20 cellular contexts compared by ENCODE assay signal in the genomic region with DNA sequence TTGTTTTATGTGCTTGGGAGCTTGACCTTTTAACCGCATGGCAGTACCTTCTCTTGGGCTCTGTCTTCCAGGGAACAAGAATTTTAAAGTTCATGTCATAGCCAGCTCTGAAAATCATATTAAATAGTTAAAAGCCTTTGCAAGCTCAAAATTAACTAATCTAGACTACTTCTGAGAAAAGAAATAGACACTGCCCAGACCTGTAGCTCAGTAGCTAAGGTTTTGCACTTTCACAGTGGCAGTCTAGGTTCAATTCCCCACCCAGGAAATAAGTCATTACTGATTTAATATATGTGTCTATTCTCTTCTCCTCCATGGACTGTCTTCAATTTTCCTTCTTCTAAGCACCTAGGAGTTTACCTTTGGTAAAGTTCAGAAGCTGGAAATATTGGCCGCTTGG. TPM values are rescaled to one million over a fixed set of nuclear protein-coding genes. Genes with fewer than 3 reads are reported as not detected.
A peak's percentile ranks its signal among the peaks of the same experiment; 100 is the strongest.
DNase-seq lines count a peak whose midpoint lies in the region; ATAC-seq, FAIRE-seq and TF ChIP-seq lines count a peak whose summit lies in the region.
"Had no signal": no experiment of that assay in that cellular context is flagged by ENCODE, and none has a peak within 500 bp of the region (broad histone marks: within the 10 kb centered on the region; RNA-seq: fewer than 3 reads in every experiment).

No MANE protein-coding gene starts in this region.

- H3K9me3 Mint-ChIP-seq in activated CD4-positive, alpha-beta T cell treated with anti-CD3 and anti-CD28 coated beads, Interleukin-2, amount 10 ng/mL, durations not matched to agents 24 days and 14 days = no peaks in the 10 kb centered on the region
- H3K9me3 Mint-ChIP-seq: CD4-positive, alpha-beta memory T cell had no signal

- no peaks in the 10 kb centered on the region for H3K79me2 ChIP-seq in H1 (ENCODE audit: control insufficient read depth in 1 of 2, insufficient read depth in 2 of 2, low read length in 2 of 2)

- no peak overlapping the region for H2BK12ac ChIP-seq in H1 (ENCODE audit: low read depth, low read length)

- peak; percentile 33 for DNase-seq in activated CD4-positive, alpha-beta T cell treated with anti-CD3 and anti-CD28 coated beads, Interleukin-2, amount 10 ng/mL, durations not matched to agents 24 days and 14 days
- DNase-seq in activated CD4-positive, alpha-beta T cell treated with anti-CD3 and anti-CD28 coated beads for 4 hours = no peak
- DNase-seq in NCI-H460 (ENCODE audit: extremely low read depth, low read depth) (peak; percentile 0), H1 (ENCODE audit: low read depth in 1 of 2, low spot score in 2 of 2) (no peak), vagina (ENCODE audit: extremely low spot score in 2 of 2) (no peak), psoas muscle (no peak)
- no peak for DNase-seq in activated CD8-positive, alpha-beta memory T cell treated with anti-CD3 and anti-CD28 coated beads, Interleukin-2, amount 50 U/mL, for 4 hours
- DNase-seq: CD4-positive, alpha-beta memory T cell; DMS79 treated with DMSO at 0.1 percent for 48 hours; H7; NCI-H1092; NCI-H146; NCI-H2081; NCI-H510A treated with DMSO at 0.1 percent for 48 hours; NCI-H82 had no signal

- H3K4me1 Mint-ChIP-seq in activated CD4-positive, alpha-beta T cell treated with anti-CD3 and anti-CD28 coated beads, Interleukin-2, amount 10 ng/mL, durations not matched to agents 24 days and 14 days = no peaks in the 10 kb centered on the region
- H3K4me1 Mint-ChIP-seq: CD4-positive, alpha-beta memory T cell had no signal

- H3K9me3 ChIP-seq in H1 (ENCODE audit: insufficient read depth in 2 of 2, low read depth in 1 of 2, low read length in 1 of 2) (0 out of 4 replicates have a peak, but pooled peaks cover 0 to 2% of the 10 kb centered on the region in 2 experiments), vagina (no peaks in the 10 kb centered on the region), psoas muscle (no peaks in the 10 kb centered on the region)

- 88% methylated on average over 2 of the region's 2 CpGs; no CpG with 5 or more reads in 1 of the 2 experiments for WGBS in H1 (ENCODE audit: extremely low coverage in 1 of 2, insufficient coverage in 1 of 2, insufficient read length in 1 of 2, insufficient replicate concordance in 2 of 2, low coverage in 1 of 2, low lambda C conversion rate in 2 of 2, missing lambda C conversion rate in 1 of 2), 2 experiments
- 97% methylated on average over 2 of the region's 2 CpGs for WGBS in psoas muscle, 3 donors

- H3K36me3 ChIP-seq in H1 (ENCODE audit: control insufficient read depth in 2 of 4, insufficient read depth in 4 of 4, low read length in 3 of 4) = peaks cover 0 to 11% (median 3%) of the 10 kb centered on the region in 4 experiments; a peak in 3 of 8 replicates
- H3K36me3 ChIP-seq in vagina = peaks cover 0 to 48% of the 10 kb centered on the region in 2 donors
- H3K36me3 ChIP-seq in psoas muscle (ENCODE audit: insufficient read depth in 1 of 2, low read depth in 1 of 2) = peaks cover 0 to 21% of the 10 kb centered on the region in 2 donors

- H3K56ac ChIP-seq in H1 (replicated peaks; ENCODE audit: insufficient read length, low read depth, low read length) = no peak overlapping the region

- H3K23ac ChIP-seq in H1 (ENCODE audit: insufficient read length) = no peak overlapping the region

- H3K18ac ChIP-seq in H1 (ENCODE audit: extremely low read depth, low read length) = no peak overlapping the region

- intact Hi-C loops in activated CD4-positive, alpha-beta T cell treated with anti-CD3 and anti-CD28 coated beads, Interleukin-2, amount 10 ng/mL, durations not matched to agents 24 days and 14 days (cut with micrococcal nuclease) = no loop called here
- intact Hi-C loops in vagina (cut with DNase I) = loop anchor here (5.0 kb wide), 1 partner anchor 99 kb away; no protein-coding TSS in a partner anchor
- intact Hi-C loops in psoas muscle (cut with DNase I) = no loop called here

- POLR2A ChIA-PET in H1 (lab: Charles Lee; ENCODE audit: partially characterized antibody) = no interaction called here

- no peak overlapping the region for H2AK5ac ChIP-seq in H1 (ENCODE audit: low read depth, low read length)

- CTCF ChIA-PET in H1 (lab: Charles Lee; ENCODE audit: partially characterized antibody) = interaction anchor here (0.6 to 4.5 kb wide), 11 partner anchors 9 to 485 kb away, joined by 3 to 25 read pairs (median 4); no protein-coding TSS in a partner anchor

- TF ChIP-seq POLR2A in H1 (IDR thresholded peaks at IDR 0.05; ENCODE audit: control extremely low read depth in 1 of 2, low read depth in 2 of 2, low read length in 2 of 2) (no peak), vagina (IDR thresholded peaks at IDR 0.05) (no peak)

- TF ChIP-seq RAD21 in H1 (IDR thresholded peaks at IDR 0.05 in 1 of 2, conservative IDR thresholded peaks at IDR 0.05 in 1 of 2; ENCODE audit: low read depth in 2 of 2, low read length in 2 of 2) = no peak

- H2BK20ac ChIP-seq in H1 (ENCODE audit: low read length) = no peak overlapping the region

- no peak overlapping the region for H2BK120ac ChIP-seq in H1 (replicated peaks; ENCODE audit: low read depth, low read length)

- H3K27ac ChIP-seq in H1 (ENCODE audit: low read depth, low read length) (no peak overlapping the region), vagina (no peak overlapping the region), psoas muscle (no peak overlapping the region)
- H3K27ac ChIP-seq: 22Rv1, HL-60 had no signal

- no peak overlapping the region for H2BK5ac ChIP-seq in H1 (ENCODE audit: low read depth, low read length)

- no peak overlapping the region for H4K8ac ChIP-seq in H1 (ENCODE audit: extremely low read depth, insufficient read depth, low read length)

- H3K79me1 ChIP-seq in H1 (ENCODE audit: low read depth, low read length) = no peaks in the 10 kb centered on the region

- no peak overlapping the region for H3K4me2 ChIP-seq in H1 (ENCODE audit: insufficient read depth in 1 of 2, low read depth in 2 of 2, low read length in 2 of 2)

- no peaks in the 10 kb centered on the region for H4K20me1 ChIP-seq in H1 (replicated peaks in 1 of 2; ENCODE audit: control insufficient read depth in 1 of 2, insufficient read depth in 2 of 2, low read length in 2 of 2)

- H3K4ac ChIP-seq in H1 (replicated peaks; ENCODE audit: insufficient read length, low read depth, low read length) = no peak overlapping the region

- no peak overlapping the region for H3K14ac ChIP-seq in H1 (ENCODE audit: insufficient read length)

- peaks cover 14% of the 10 kb centered on the region for H3K36me3 Mint-ChIP-seq in activated CD4-positive, alpha-beta T cell treated with anti-CD3 and anti-CD28 coated beads, Interleukin-2, amount 10 ng/mL, durations not matched to agents 24 days and 14 days (ENCODE audit: low read depth)

- TF ChIP-seq CTCF in H1 (IDR thresholded peaks at IDR 0.05; ENCODE audit: control extremely low read depth in 1 of 3, insufficient read depth in 1 of 3, low read depth in 1 of 3, low read length in 3 of 3) (no peak), vagina (IDR thresholded peaks at IDR 0.05) (no peak), psoas muscle (IDR thresholded peaks at IDR 0.05) (no peak)

- no peak overlapping the region for H3K9ac ChIP-seq in H1 (replicated peaks in 1 of 4; ENCODE audit: extremely low read depth in 1 of 4, low read depth in 3 of 4, low read length in 3 of 4)

- no peak overlapping the region for H2AFZ ChIP-seq in H1 (ENCODE audit: low read length)

- H4K5ac ChIP-seq in H1 (ENCODE audit: insufficient read length, low read depth, low read length) = no peak overlapping the region

- H2BK15ac ChIP-seq in H1 (ENCODE audit: low read length) = no peak overlapping the region

- H3K27me3 ChIP-seq in H1 (replicated peaks in 1 of 4; ENCODE audit: control insufficient read depth in 3 of 4, extremely low read depth in 1 of 4, insufficient read depth in 3 of 4, low read length in 3 of 4) = no peaks in the 10 kb centered on the region
- no peaks in the 10 kb centered on the region for H3K27me3 ChIP-seq in vagina
- no peaks in the 10 kb centered on the region for H3K27me3 ChIP-seq in psoas muscle (ENCODE audit: insufficient read depth in 3 of 3, low read length in 2 of 3)

- ATAC-seq in HG02642 (IDR thresholded peaks at IDR 0.05; ENCODE audit: poor library complexity, unreplicated experiment) (no peak), psoas muscle (no peak)

- H3K27ac Mint-ChIP-seq in activated CD4-positive, alpha-beta T cell treated with anti-CD3 and anti-CD28 coated beads, Interleukin-2, amount 10 ng/mL, durations not matched to agents 24 days and 14 days = no peak overlapping the region

- no peak overlapping the region for H3K4me3 ChIP-seq in H1 (ENCODE audit: extremely low read depth in 1 of 4, insufficient read depth in 2 of 4, low read depth in 3 of 4, low read length in 4 of 4)
- no peak overlapping the region for H3K4me3 ChIP-seq in vagina
- H3K4me3 ChIP-seq in psoas muscle = no peak overlapping the region

- no peaks in the 10 kb centered on the region for H3K23me2 ChIP-seq in H1 (ENCODE audit: low read depth, low read length)

- FAIRE-seq in H1 (lab: Jason Lieb, UNC) = no peak
- FAIRE-seq: GM19239 had no signal

- peaks cover 0 to 4% (median 0%) of the 10 kb centered on the region in 4 experiments; a peak in 2 of 7 replicates for H3K4me1 ChIP-seq in H1 (replicated peaks in 1 of 4; ENCODE audit: control insufficient read depth in 3 of 4, insufficient read depth in 4 of 4, low read length in 3 of 4)
- peaks cover 7% of the 10 kb centered on the region for H3K4me1 ChIP-seq in vagina
- H3K4me1 ChIP-seq in psoas muscle = no peaks in the 10 kb centered on the region

- H3K4me3 Mint-ChIP-seq in activated CD4-positive, alpha-beta T cell treated with anti-CD3 and anti-CD28 coated beads, Interleukin-2, amount 10 ng/mL, durations not matched to agents 24 days and 14 days = no peak overlapping the region
- H3K4me3 Mint-ChIP-seq: CD4-positive, alpha-beta memory T cell had no signal

- no peak for TF ChIP-seq EP300 in H1 (IDR thresholded peaks at IDR 0.05; ENCODE audit: borderline replicate concordance in 1 of 2, low read depth in 2 of 2, low read length in 2 of 2)

- H3K27me3 Mint-ChIP-seq in activated CD4-positive, alpha-beta T cell treated with anti-CD3 and anti-CD28 coated beads, Interleukin-2, amount 10 ng/mL, durations not matched to agents 24 days and 14 days = no peaks in the 10 kb centered on the region
- H3K27me3 Mint-ChIP-seq: CD4-positive, alpha-beta memory T cell had no signal

- no peak overlapping the region for H4K91ac ChIP-seq in H1 (replicated peaks; ENCODE audit: insufficient read length, low read length)

RNA-seq across cellular contexts. Expression of a gene that starts 27.4 kb away (rescaled TPM):
- total RNA-seq in activated CD4-positive, alpha-beta T cell treated with anti-CD3 and anti-CD28 coated beads, Interleukin-2, amount 10 ng/mL, durations not matched to agents 24 days and 14 days = 12.1 and 13.0 TPM in 2 replicates
- 57.0 and 64.3 TPM in 2 replicates for total RNA-seq in NCI-H460 (2014; rRNA removed; shearing (Covaris generic))
- 64.2 and 76.3 TPM in 2 replicates for polyA plus RNA-seq in NCI-H460 (2014; cell fraction: nucleus; rRNA removed)
- total RNA-seq in H1 (2021; fragmentation: NEBNext Ultra II Directional; extraction: Animal tissue kit (Norgen Biotek cat#: 25700)) = 9.0 and 10.2 TPM in 2 replicates
- polyA plus RNA-seq in H1 (2011; rRNA removed) (2.2 and 6.0 TPM in 2 replicates), psoas muscle (10 to 100 TPM in 1 of 3 donors, 1 to 10 TPM in 2; 9.6 to 11.3 (median 9.6) TPM)
- polyA plus RNA-seq in H1 (2011; cell fraction: cytosol; rRNA removed) = 5.3 TPM
- 1.1 TPM for polyA plus RNA-seq in H1 (2011; cell fraction: nucleus; rRNA removed)
- 5.4 to 9.4 TPM (median 7.3 TPM) in 4 replicates for polyA plus RNA-seq in H1 (2012, experiment 1 of 2)
- polyA plus RNA-seq in H1 (2012, experiment 2 of 2) = 1.2 TPM
- 15.3 TPM for polyA plus RNA-seq in H1 (2013, experiment 1 of 2)
- polyA plus RNA-seq in H1 (2013, experiment 2 of 2) = 19.4 TPM
- 5.8 and 8.1 TPM in 2 replicates for polyA minus RNA-seq in H1 (2011; rRNA and poly(A)+ RNA removed)
- 5.6 TPM for polyA minus RNA-seq in H1 (2011; cell fraction: cytosol; rRNA and poly(A)+ RNA removed)
- polyA minus RNA-seq in H1 (2011; cell fraction: nucleus; rRNA and poly(A)+ RNA removed) = 4.5 TPM
- total RNA-seq in vagina (94.5 TPM), psoas muscle (10 to 100 TPM in 1 of 4 donors, 1 to 10 TPM in 3; 5.1 to 10.5 (median 7.1) TPM)

RNA-seq across cellular contexts. Expression of a gene that starts 40.9 kb away (rescaled TPM):
- 0.19 TPM in 2 replicates for total RNA-seq in activated CD4-positive, alpha-beta T cell treated with anti-CD3 and anti-CD28 coated beads, Interleukin-2, amount 10 ng/mL, durations not matched to agents 24 days and 14 days
- total RNA-seq in NCI-H460 (2014; rRNA removed; shearing (Covaris generic)) = 0.17 and 0.20 TPM in 2 replicates
- polyA plus RNA-seq in NCI-H460 (2014; cell fraction: nucleus; rRNA removed) = 0.18 and 0.83 TPM in 2 replicates
- 0.13 TPM in 1 of 2 replicates, not detected in the other for total RNA-seq in H1 (2021; fragmentation: NEBNext Ultra II Directional; extraction: Animal tissue kit (Norgen Biotek cat#: 25700))
- polyA plus RNA-seq in H1 (2011; rRNA removed) = 0.05 and 0.09 TPM in 2 replicates
- 0.04 TPM for polyA plus RNA-seq in H1 (2011; cell fraction: cytosol; rRNA removed)
- 0.06 TPM for polyA plus RNA-seq in H1 (2011; cell fraction: nucleus; rRNA removed)
- polyA plus RNA-seq in H1 (2012, experiment 1 of 2) = 0.12 TPM in 1 of 4 replicates, not detected in the others
- not detected for polyA plus RNA-seq in H1 (2012, experiment 2 of 2)
- 0.08 TPM for polyA plus RNA-seq in H1 (2013, experiment 1 of 2)
- polyA plus RNA-seq in H1 (2013, experiment 2 of 2) = 0.07 TPM
- polyA minus RNA-seq in H1 (2011; rRNA and poly(A)+ RNA removed) = 0.28 TPM in 1 of 2 replicates, not detected in the other
- polyA minus RNA-seq in H1 (2011; cell fraction: cytosol; rRNA and poly(A)+ RNA removed) = not detected
- not detected for polyA minus RNA-seq in H1 (2011; cell fraction: nucleus; rRNA and poly(A)+ RNA removed)
- 23.8 TPM for total RNA-seq in vagina
- total RNA-seq in psoas muscle = under 1 TPM in 2 of 4 donors, not detected in 2; 0.10 to 0.17 TPM
- under 1 TPM; 0.03 to 0.08 (median 0.03) TPM for polyA plus RNA-seq in psoas muscle
- polyA plus RNA-seq: BJ had no signal

RNA-seq across cellular contexts. Expression of a gene that starts 58.8 kb away (rescaled TPM):
- 16.5 and 17.4 TPM in 2 replicates for total RNA-seq in activated CD4-positive, alpha-beta T cell treated with anti-CD3 and anti-CD28 coated beads, Interleukin-2, amount 10 ng/mL, durations not matched to agents 24 days and 14 days
- 13.4 and 15.4 TPM in 2 replicates for total RNA-seq in NCI-H460 (2014; rRNA removed; shearing (Covaris generic))
- polyA plus RNA-seq in NCI-H460 (2014; cell fraction: nucleus; rRNA removed) = 8.7 and 9.5 TPM in 2 replicates
- total RNA-seq in H1 (2021; fragmentation: NEBNext Ultra II Directional; extraction: Animal tissue kit (Norgen Biotek cat#: 25700)) = 27.6 and 29.3 TPM in 2 replicates
- polyA plus RNA-seq in H1 (2011; rRNA removed) (9.6 and 13.2 TPM in 2 replicates), psoas muscle (10 to 100 TPM; 35.1 to 43.3 (median 37.1) TPM)
- 23.7 TPM for polyA plus RNA-seq in H1 (2011; cell fraction: cytosol; rRNA removed)
- 6.6 TPM for polyA plus RNA-seq in H1 (2011; cell fraction: nucleus; rRNA removed)
- polyA plus RNA-seq in H1 (2012, experiment 1 of 2) = 32.8 to 41.6 TPM (median 35.5 TPM) in 4 replicates
- polyA plus RNA-seq in H1 (2012, experiment 2 of 2) = 6.6 TPM
- 30.6 TPM for polyA plus RNA-seq in H1 (2013, experiment 1 of 2)
- polyA plus RNA-seq in H1 (2013, experiment 2 of 2) = 37.1 TPM
- polyA minus RNA-seq in H1 (2011; rRNA and poly(A)+ RNA removed) = 9.2 and 10.6 TPM in 2 replicates
- 10.3 TPM for polyA minus RNA-seq in H1 (2011; cell fraction: cytosol; rRNA and poly(A)+ RNA removed)
- polyA minus RNA-seq in H1 (2011; cell fraction: nucleus; rRNA and poly(A)+ RNA removed) = 14.7 TPM
- total RNA-seq in vagina (20.6 TPM), psoas muscle (10 to 100 TPM; 20.5 to 33.3 (median 24.0) TPM)

Comparison
In these comparisons a context has a peak if more than half of its experiments do, and no peak if none do; other contexts are left out.
1. DNase-seq: peak in activated CD4-positive, alpha-beta T cell treated with anti-CD3 and anti-CD28 coated beads, Interleukin-2, amount 10 ng/mL, durations not matched to agents 24 days and 14 days (single experiment) and NCI-H460 (single experiment); none in activated CD4-positive, alpha-beta T cell treated with anti-CD3 and anti-CD28 coated beads for 4 hours (0 of 2), H1 (0 of 2), vagina (0 of 2), psoas muscle (0 of 2) and activated CD8-positive, alpha-beta memory T cell treated with anti-CD3 and anti-CD28 coated beads, Interleukin-2, amount 50 U/mL, for 4 hours (single experiment).
2. RNA of a gene that starts 40.9 kb away (total RNA-seq): 23.8 TPM in vagina (single experiment); 0.17 to 0.20 TPM in NCI-H460, 0.19 TPM in activated CD4-positive, alpha-beta T cell treated with anti-CD3 and anti-CD28 coated beads, Interleukin-2, amount 10 ng/mL, durations not matched to agents 24 days and 14 days, 0.13 TPM in H1 and 0.10 to 0.17 TPM in psoas muscle; every median in the first group is over 10 times any median in the second.